1 cellular context compared by ENCODE assay signal in genomic region chr14:95301527-95302187, GRCh38.
TF ChIP-seq lines count a peak whose summit lies in the region.

No MANE protein-coding gene starts in this region.

TF ChIP-seq in HepG2, 621 proteins besides CTCF, POLR2A, EP300 and RAD21:
- 0 out of 2 replicates have a peak, but pooled peaks have one; percentile 9 for TF ChIP-seq HNRNPL (IDR thresholded peaks at IDR 0.05; ENCODE audit: low read depth, low read length)
- TF ChIP-seq ARID4A (CRISPR knock-in tag; IDR thresholded peaks at IDR 0.05; ENCODE audit: borderline replicate concordance) = 0 out of 2 replicates have a peak, but pooled peaks have one; percentile 6
- no peak for TF ChIP-seq ZNF597 (CRISPR knock-in tag; IDR thresholded peaks at IDR 0.05)
- TF ChIP-seq ZNF121 (CRISPR knock-in tag; IDR thresholded peaks at IDR 0.05) = peak; percentile 86
- TF ChIP-seq ZNF605 (CRISPR knock-in tag; IDR thresholded peaks at IDR 0.05) = 0 out of 2 replicates have a peak, but pooled peaks have one; percentile 20
- TF ChIP-seq RXRA (CRISPR knock-in tag; IDR thresholded peaks at IDR 0.05) = no peak
- no peak for TF ChIP-seq FOXK1 (CRISPR knock-in tag; IDR thresholded peaks at IDR 0.05; ENCODE audit: borderline replicate concordance, low read depth)
- 0 out of 2 replicates have a peak, but pooled peaks have one; percentile 12 for TF ChIP-seq ZMYM4 (CRISPR knock-in tag; IDR thresholded peaks at IDR 0.05)
